In genomic region chr21:39186676-39187075, GRCh38 we compare ENCODE assay signal across 20 cellular contexts. TPM values are rescaled to one million over a fixed set of nuclear protein-coding genes. Genes with fewer than 3 reads are reported as not detected.
DNase-seq lines count a peak whose midpoint lies in the region; ATAC-seq, FAIRE-seq and TF ChIP-seq lines count a peak whose summit lies in the region.
"Had no signal": no experiment of that assay in that cellular context is flagged by ENCODE, and none has a peak within 500 bp of the region (broad histone marks: within the 10 kb centered on the region; RNA-seq: fewer than 3 reads in every experiment).

No MANE protein-coding gene starts in this region.

- H3K27me3 Mint-ChIP-seq in stimulated activated naive CD8-positive, alpha-beta T cell treated with anti-CD3 and anti-CD28 coated beads, Interleukin-15, Interleukin-2, amounts not matched to agents 100 ng/mL and 50 ng/mL, for 24 hours, result no peaks in the 10 kb centered on the region

- H3K9me3 Mint-ChIP-seq in stimulated activated naive CD8-positive, alpha-beta T cell treated with anti-CD3 and anti-CD28 coated beads, Interleukin-15, Interleukin-2, amounts not matched to agents 100 ng/mL and 50 ng/mL, for 24 hours, result no peaks in the 10 kb centered on the region

- H3K27me3 ChIP-seq in keratinocyte (ENCODE audit: control insufficient read depth, extremely low read depth, insufficient read depth, low read length) (no peaks in the 10 kb centered on the region), Peyer's patch (no peaks in the 10 kb centered on the region)
- H3K27me3 ChIP-seq: right atrium auricular region had no signal

- no peak overlapping the region for H3K4me3 Mint-ChIP-seq in stimulated activated naive CD8-positive, alpha-beta T cell treated with anti-CD3 and anti-CD28 coated beads, Interleukin-15, Interleukin-2, amounts not matched to agents 100 ng/mL and 50 ng/mL, for 24 hours

- H4K20me1 ChIP-seq in keratinocyte (ENCODE audit: control insufficient read depth, extremely low read depth, insufficient read depth, low read length), result no peaks in the 10 kb centered on the region

- H3K27ac Mint-ChIP-seq in stimulated activated naive CD8-positive, alpha-beta T cell treated with anti-CD3 and anti-CD28 coated beads, Interleukin-15, Interleukin-2, amounts not matched to agents 100 ng/mL and 50 ng/mL, for 24 hours, result peak overlapping the region; percentile 26

- no peak for TF ChIP-seq CTCF in keratinocyte (optimal IDR thresholded peaks at IDR 0.05 in 1 of 3, IDR thresholded peaks at IDR 0.05 in 1 of 3, conservative IDR thresholded peaks at IDR 0.05 in 1 of 3; ENCODE audit: extremely low read depth in 1 of 3, insufficient read depth in 2 of 3, low read length in 3 of 3)
- no peak for TF ChIP-seq CTCF in Peyer's patch (IDR thresholded peaks at IDR 0.05)

- H3K36me3 ChIP-seq in SK-N-MC (ENCODE audit: insufficient read depth, low read length) (no peaks in the 10 kb centered on the region), keratinocyte (ENCODE audit: control insufficient read depth in 2 of 2, extremely low read depth in 1 of 2, insufficient read depth in 2 of 2, low read length in 2 of 2) (no peaks in the 10 kb centered on the region), Peyer's patch (no peaks in the 10 kb centered on the region)
- H3K36me3 ChIP-seq: right atrium auricular region had no signal

- no peak for ATAC-seq in stimulated activated naive CD8-positive, alpha-beta T cell treated with anti-CD3 and anti-CD28 coated beads, Interleukin-15, Interleukin-2, amounts not matched to agents 100 U/mL and 50 U/mL, for 24 hours
- no peak for ATAC-seq in GM21390 (IDR thresholded peaks at IDR 0.05; ENCODE audit: unreplicated experiment)
- ATAC-seq: left colon, PC-3 had no signal

- H3K4me2 ChIP-seq in keratinocyte (ENCODE audit: control insufficient read depth, extremely low read depth, insufficient read depth, low read depth, low read length), result peak overlapping the region; percentile 57
- H3K4me2 ChIP-seq: KMS-11 had no signal

- dilution Hi-C loops in keratinocyte (cut with MboI; ENCODE audit: extremely low pct_ligation_motif_present, low sequenced_read_pairs), result no loop called here

- H3K27ac ChIP-seq in SK-N-MC (peak overlapping the region; percentile 47; the same call in 1 of the 2 replicates), keratinocyte (ENCODE audit: control insufficient read depth, insufficient read depth, low read length) (peak overlapping the region; percentile 57), Peyer's patch (no peak overlapping the region)
- H3K27ac ChIP-seq: coronary artery, KMS-11, right atrium auricular region had no signal

- DNase-seq in stimulated activated naive CD8-positive, alpha-beta T cell treated with anti-CD3 and anti-CD28 coated beads, Interleukin-15, Interleukin-2, amounts not matched to agents 100 U/mL and 50 U/mL, for 24 hours, result no peak
- DNase-seq in SK-N-MC (ENCODE audit: low read depth, low spot score) (no peak), keratinocyte (ENCODE audit: low read depth, low spot score) (no peak), AG08396 (ENCODE audit: low spot score) (no peak), Peyer's patch (no peak)
- DNase-seq: activated CD4-positive, CD25-positive, alpha-beta regulatory T cell treated with anti-CD3 and anti-CD28 coated beads, Interleukin-2, amount 50 U/mL, for 72 hours; Calu3; foreskin melanocyte; left colon; NCI-H1092; NCI-H2107; PC-3; stimulated activated naive CD4-positive, alpha-beta T cell; T-helper 9 cell had no signal

- peaks cover 75% of the 10 kb centered on the region for H3K4me1 Mint-ChIP-seq in stimulated activated naive CD8-positive, alpha-beta T cell treated with anti-CD3 and anti-CD28 coated beads, Interleukin-15, Interleukin-2, amounts not matched to agents 100 ng/mL and 50 ng/mL, for 24 hours (ENCODE audit: low read depth)

- no peak overlapping the region for H3K9ac ChIP-seq in SK-N-MC (ENCODE audit: insufficient read length)
- H3K9ac ChIP-seq in keratinocyte (ENCODE audit: control insufficient read depth, extremely low read depth, insufficient read depth, low read length), result no peak overlapping the region
- H3K9ac ChIP-seq: KMS-11 had no signal

- H3K9me1 ChIP-seq in keratinocyte (ENCODE audit: control insufficient read depth, extremely low read depth, insufficient read depth, low read length), result no peaks in the 10 kb centered on the region

- H3K4me1 ChIP-seq in keratinocyte (ENCODE audit: control insufficient read depth, extremely low read depth, insufficient read depth, low read length) (peaks cover 31% of the 10 kb centered on the region), Peyer's patch (peaks cover 0 to 9% (median 0%) of the 10 kb centered on the region in 4 donors)

- peak overlapping the region; percentile 14 for H2AFZ ChIP-seq in keratinocyte (ENCODE audit: control insufficient read depth, low read length)

- H3K79me2 ChIP-seq in keratinocyte (ENCODE audit: control insufficient read depth, insufficient read depth, low read length), result peaks cover 13% of the 10 kb centered on the region

- H3K4me3 ChIP-seq in SK-N-MC, result no peak overlapping the region
- H3K4me3 ChIP-seq in keratinocyte (ENCODE audit: control insufficient read depth in 2 of 3, extremely low read depth in 1 of 3, insufficient read depth in 2 of 3, low read depth in 1 of 3, low read length in 3 of 3), result no peak overlapping the region
- no peak overlapping the region for H3K4me3 ChIP-seq in Peyer's patch
- H3K4me3 ChIP-seq: coronary artery, right atrium auricular region had no signal

- peaks cover 2% of the 10 kb centered on the region for H3K36me3 Mint-ChIP-seq in stimulated activated naive CD8-positive, alpha-beta T cell treated with anti-CD3 and anti-CD28 coated beads, Interleukin-15, Interleukin-2, amounts not matched to agents 100 ng/mL and 50 ng/mL, for 24 hours (ENCODE audit: low read depth)

- FAIRE-seq in keratinocyte (lab: Jason Lieb, UNC), result no peak
- FAIRE-seq: astrocyte had no signal

- no peaks in the 10 kb centered on the region for H3K9me3 ChIP-seq in SK-N-MC (ENCODE audit: low read depth, low read length)
- H3K9me3 ChIP-seq in keratinocyte (ENCODE audit: control insufficient read depth, low read depth, low read length), result no peaks in the 10 kb centered on the region
- H3K9me3 ChIP-seq in Peyer's patch, result no peaks in the 10 kb centered on the region
- H3K9me3 ChIP-seq: right atrium auricular region had no signal

- TF ChIP-seq POLR2A in Peyer's patch (IDR thresholded peaks at IDR 0.05), result no peak

RNA-seq across cellular contexts. Expression of gene PSMG1, which starts 3.4 kb away (rescaled TPM):
- polyA plus RNA-seq in keratinocyte, result 48.9 to 91.8 TPM (median 56.8 TPM) in 3 replicates
- 18.8 TPM for polyA plus RNA-seq in keratinocyte (2011; ENCODE audit: low read depth)
- polyA plus RNA-seq in keratinocyte (2011; cell fraction: cytosol; rRNA removed), result 44.9 and 88.1 TPM in 2 replicates
- 36.1 and 45.8 TPM in 2 replicates for polyA plus RNA-seq in keratinocyte (2011; cell fraction: nucleus; rRNA removed)
- 33.6 and 71.5 TPM in 2 replicates for polyA plus RNA-seq in keratinocyte (2012; ENCODE audit: low replicate concordance)
- 9.2 to 24.3 TPM (median 10.5 TPM) in 3 replicates for polyA minus RNA-seq in keratinocyte
- 22.8 TPM for polyA minus RNA-seq in keratinocyte (2011; cell fraction: cytosol; rRNA and poly(A)+ RNA removed)
- 6.2 and 14.7 TPM in 2 replicates for polyA minus RNA-seq in keratinocyte (2011; cell fraction: nucleus; rRNA and poly(A)+ RNA removed)
- total RNA-seq in Peyer's patch, result 10 to 100 TPM in 3 of 4 donors, 1 to 10 TPM in 1; 8.3 to 17.0 (median 13.4) TPM

Comparison
In these comparisons a context has a peak if more than half of its experiments do, and no peak if none do; other contexts are left out.
1. H3K27ac ChIP-seq: peak in SK-N-MC (single experiment) and keratinocyte (single experiment); none in Peyer's patch (0 of 4).